In the genomic region with DNA sequence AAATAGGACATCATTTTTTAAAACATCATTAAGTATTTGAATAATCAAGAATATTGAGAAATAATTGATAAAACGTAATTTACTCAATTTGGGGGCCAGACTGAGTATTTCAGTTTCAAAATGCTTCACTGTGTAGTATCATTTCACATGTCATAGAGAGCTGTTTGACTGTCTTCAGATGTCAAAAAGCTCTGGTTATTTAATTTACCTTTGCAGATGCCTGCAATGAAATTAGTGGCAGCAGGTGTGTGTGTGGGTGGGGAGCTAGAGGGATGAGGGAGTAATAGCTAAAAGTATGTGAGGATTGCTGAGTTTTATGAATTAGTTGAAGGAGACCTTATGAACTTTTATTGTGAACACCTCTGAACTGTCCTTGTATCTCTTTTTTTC, we compare ENCODE assay signal across 24 cellular contexts.
A peak's percentile ranks its signal among the peaks of the same experiment; 100 is the strongest.
DNase-seq lines count a peak whose midpoint lies in the region; ATAC-seq, FAIRE-seq and TF ChIP-seq lines count a peak whose summit lies in the region.
"Had no signal": no experiment of that assay in that cellular context is flagged by ENCODE, and none has a peak within 500 bp of the region (broad histone marks: within the 10 kb centered on the region; RNA-seq: fewer than 3 reads in every experiment).

No MANE protein-coding gene starts in this region.

- no peak overlapping the region for H3K4me2 ChIP-seq in GM12878 (ENCODE audit: control insufficient read depth, insufficient read depth)
- H3K4me2 ChIP-seq: BLaER1 had no signal

- no peaks in the 10 kb centered on the region for H3K36me3 Mint-ChIP-seq in T-helper 2 cell treated with Interferon-gamma antibody and Interleukin-4, amounts not matched to agents 5 μg/mL and 100 μg/mL, for 36 hours (ENCODE audit: low read depth)
- H3K36me3 Mint-ChIP-seq in activated T-helper 17 cell treated with anti-CD3 and anti-CD28 coated beads, Interleukin-2, amount 50 U/mL, for 72 hours (ENCODE audit: low read depth), result no peaks in the 10 kb centered on the region

- TF ChIP-seq EP300 in GM12878 (IDR thresholded peaks at IDR 0.05; ENCODE audit: borderline replicate concordance in 1 of 2, control insufficient read depth in 1 of 2, low read depth in 2 of 2, low read length in 2 of 2), result no peak

- BruUV-seq in GM12878 (replicated peaks; lab: Mats Ljungman, UMichigan), result no TSS peak

- CTCF ChIA-PET in GM12878 (lab: Yijun Ruan, JAX), result interaction anchor here (0.7 to 1.2 kb wide), 6 partner anchors 14 to 129 kb away, joined by 3 to 4 read pairs (median 3); no protein-coding TSS in a partner anchor

- no peaks in the 10 kb centered on the region for H3K4me1 Mint-ChIP-seq in T-helper 2 cell treated with Interferon-gamma antibody and Interleukin-4, amounts not matched to agents 5 μg/mL and 100 μg/mL, for 36 hours (ENCODE audit: low read depth)
- H3K4me1 Mint-ChIP-seq in activated T-helper 17 cell treated with anti-CD3 and anti-CD28 coated beads, Interleukin-2, amount 50 U/mL, for 72 hours, result no peaks in the 10 kb centered on the region

- no peak overlapping the region for H3K4me3 Mint-ChIP-seq in T-helper 2 cell treated with Interferon-gamma antibody and Interleukin-4, amounts not matched to agents 5 μg/mL and 100 μg/mL, for 36 hours
- no peak overlapping the region for H3K4me3 Mint-ChIP-seq in activated T-helper 17 cell treated with anti-CD3 and anti-CD28 coated beads, Interleukin-2, amount 50 U/mL, for 72 hours
- H3K4me3 Mint-ChIP-seq: CD4-positive, alpha-beta T cell; HFFc6 had no signal

- TF ChIP-seq CTCF in GM12878 (IDR thresholded peaks at IDR 0.05 in 2 of 3, conservative IDR thresholded peaks at IDR 0.05 in 1 of 3; ENCODE audit: control insufficient read depth in 2 of 3, extremely low read depth in 1 of 3, insufficient read depth in 1 of 3, low read depth in 3 of 3, low read length in 3 of 3), result no peak

- H3K9me3 Mint-ChIP-seq in T-helper 2 cell treated with Interferon-gamma antibody and Interleukin-4, amounts not matched to agents 5 μg/mL and 100 μg/mL, for 36 hours, result peaks cover 6% of the 10 kb centered on the region
- H3K9me3 Mint-ChIP-seq in activated T-helper 17 cell treated with anti-CD3 and anti-CD28 coated beads, Interleukin-2, amount 50 U/mL, for 72 hours, result peaks cover 18% of the 10 kb centered on the region
- H3K9me3 Mint-ChIP-seq: CD4-positive, alpha-beta T cell; HFFc6 had no signal

- POLR2A ChIA-PET in GM12878 (lab: Charles Lee), result interaction anchor here (0.6 kb wide), 1 partner anchor 10 kb away, joined by 3 read pairs; no protein-coding TSS in a partner anchor

- H3K27me3 ChIP-seq in GM12878 (replicated peaks in 1 of 2; ENCODE audit: control insufficient read depth in 2 of 2, insufficient read depth in 2 of 2, low read length in 1 of 2), result no peaks in the 10 kb centered on the region
- H3K27me3 ChIP-seq: BLaER1, Peyer's patch, SJCRH30 had no signal

- intact Hi-C loops in GM12878 (cut with micrococcal nuclease; ENCODE audit: unreplicated experiment), result no loop called here

- no peaks in the 10 kb centered on the region for H3K27me3 Mint-ChIP-seq in T-helper 2 cell treated with Interferon-gamma antibody and Interleukin-4, amounts not matched to agents 5 μg/mL and 100 μg/mL, for 36 hours (ENCODE audit: low read depth)
- no peaks in the 10 kb centered on the region for H3K27me3 Mint-ChIP-seq in activated T-helper 17 cell treated with anti-CD3 and anti-CD28 coated beads, Interleukin-2, amount 50 U/mL, for 72 hours
- H3K27me3 Mint-ChIP-seq: CD4-positive, alpha-beta T cell had no signal

- no peak overlapping the region for H2AFZ ChIP-seq in GM12878 (ENCODE audit: control insufficient read depth, low read depth, low read length)

- WGBS in GM12878 (ENCODE audit: insufficient coverage, insufficient replicate concordance, low lambda C conversion rate, missing lambda C conversion rate), result 4% methylated on average over 1 of the region's 1 CpG

- H4K20me1 ChIP-seq in GM12878 (ENCODE audit: control insufficient read depth, insufficient read depth), result no peaks in the 10 kb centered on the region
- H4K20me1 ChIP-seq: BLaER1 had no signal

- H3K79me2 ChIP-seq in GM12878 (ENCODE audit: control insufficient read depth, insufficient read depth, low read length), result no peaks in the 10 kb centered on the region

- H3K9me3 ChIP-seq in GM12878 (replicated peaks; ENCODE audit: control insufficient read depth, insufficient read depth, low read length), result peaks cover 3% of the 10 kb centered on the region; the same call in 2 of the 3 replicates
- H3K9me3 ChIP-seq: BLaER1, Peyer's patch, SJCRH30 had no signal

- no peak overlapping the region for H3K4me3 ChIP-seq in GM12878
- H3K4me3 ChIP-seq: BLaER1, Peyer's patch, SJCRH30 had no signal

- RAD21 ChIA-PET in GM12878 (lab: Charles Lee; ENCODE audit: unreplicated experiment), result interaction anchor here (0.9 to 1.9 kb wide), 7 partner anchors 13 to 720 kb away, joined by 3 to 10 read pairs (median 3); no protein-coding TSS in a partner anchor

- H3K36me3 ChIP-seq in GM12878 (ENCODE audit: control insufficient read depth in 2 of 2, insufficient read depth in 2 of 2, low read length in 1 of 2), result no peaks in the 10 kb centered on the region
- H3K36me3 ChIP-seq: BLaER1, Peyer's patch, SJCRH30 had no signal

- ATAC-seq in GM21360 (IDR thresholded peaks at IDR 0.05; ENCODE audit: unreplicated experiment) (peak; percentile 38), HG02885 (IDR thresholded peaks at IDR 0.05; ENCODE audit: poor library complexity, unreplicated experiment) (peak; percentile 57), GM12878 (peak; percentile 34; the same call in 1 of the 3 replicates)
- no peak for ATAC-seq in activated T-helper 17 cell treated with anti-CD3 and anti-CD28 coated beads, Interleukin-2, amount 50 U/mL, for 72 hours (replicated peaks)

- SMC1A ChIA-PET in GM12878 (lab: Charles Lee; ENCODE audit: uncharacterized antibody, unreplicated experiment), result interaction anchor here (0.6 to 3.1 kb wide), 13 partner anchors 8 to 235 kb away, joined by 3 to 30 read pairs (median 4); no protein-coding TSS in a partner anchor

- H3K27ac Mint-ChIP-seq in T-helper 2 cell treated with Interferon-gamma antibody and Interleukin-4, amounts not matched to agents 5 μg/mL and 100 μg/mL, for 36 hours, result no peak overlapping the region
- H3K27ac Mint-ChIP-seq in activated T-helper 17 cell treated with anti-CD3 and anti-CD28 coated beads, Interleukin-2, amount 50 U/mL, for 72 hours, result no peak overlapping the region
- H3K27ac Mint-ChIP-seq: CD4-positive, alpha-beta T cell; HFFc6 had no signal

- DNase-seq in GM12892 (ENCODE audit: insufficient read length) (no peak), GM12878 (ENCODE audit: low read depth, low spot score) (no peak), AG20443 (ENCODE audit: low spot score) (no peak), iPS-NIHi7 (ENCODE audit: extremely low spot score) (no peak)
- no peak for DNase-seq in T-helper 2 cell treated with Interferon-gamma antibody and Interleukin-4, amounts not matched to agents 5 μg/mL and 100 μg/mL, for 36 hours (ENCODE audit: low spot score)
- DNase-seq: CD4-positive, alpha-beta T cell; COR-L47; DMS79; H7; HFFc6; Karpas-422; MV-4-11; NCI-H187 treated with DMSO at 0.1 percent for 48 hours; NCI-H2107; NCI-H446 treated with DMSO at 0.1 percent for 48 hours; NCI-H69; Peyer's patch; SJCRH30; T-helper 1 cell had no signal

- in situ Hi-C loops in GM12878 (cut with MboI), result no loop called here

- TF ChIP-seq POLR2A in GM12892 (IDR thresholded peaks at IDR 0.05; ENCODE audit: low read depth, low read length) (no peak), GM12878 (IDR thresholded peaks at IDR 0.05; ENCODE audit: low read depth, low read length) (no peak)

- FAIRE-seq in GM12892 (lab: Jason Lieb, UNC) (peak; percentile 48), GM12878 (lab: Jason Lieb, UNC) (peak; percentile 84)
- FAIRE-seq: A204.1 had no signal

- H3K9ac ChIP-seq in GM12878 (ENCODE audit: control insufficient read depth, insufficient read depth, low read length), result no peak overlapping the region
- H3K9ac ChIP-seq: BLaER1 had no signal

- H3K4me1 ChIP-seq in GM12878 (ENCODE audit: control insufficient read depth, insufficient read depth, low read length), result peaks cover 1% of the 10 kb centered on the region; the same call in 1 of the 2 replicates
- H3K4me1 ChIP-seq: BLaER1, Peyer's patch, SJCRH30 had no signal

- TF ChIP-seq RAD21 in GM12878 (IDR thresholded peaks at IDR 0.05; ENCODE audit: insufficient read depth, low read depth, low read length), result no peak

- H3K27ac ChIP-seq in GM12878 (ENCODE audit: control insufficient read depth, insufficient read depth), result no peak overlapping the region
- H3K27ac ChIP-seq: BLaER1, Peyer's patch, SJCRH30 had no signal

TF ChIP-seq in GM12878, 131 proteins besides CTCF, POLR2A, EP300 and RAD21 (continues in another document):
- TF ChIP-seq JUNB (IDR thresholded peaks at IDR 0.05) (peak; percentile 67), BCL11A (IDR thresholded peaks at IDR 0.05; ENCODE audit: low read depth, low read length) (no peak), GATAD2B (conservative IDR thresholded peaks at IDR 0.05; ENCODE audit: low read depth) (no peak), MXI1 (IDR thresholded peaks at IDR 0.05; ENCODE audit: low read depth, low read length) (no peak), CHD2 (IDR thresholded peaks at IDR 0.05; ENCODE audit: borderline replicate concordance, low read depth, low read length) (no peak), EED (IDR thresholded peaks at IDR 0.05; ENCODE audit: low read depth) (no peak), TCF12 (IDR thresholded peaks at IDR 0.05; ENCODE audit: low read depth, low read length) (0 out of 2 replicates have a peak, but pooled peaks have one; percentile 13), ZNF24 (IDR thresholded peaks at IDR 0.05) (no peak), MEF2B (IDR thresholded peaks at IDR 0.05; ENCODE audit: partially characterized antibody, poor library complexity, severe bottlenecking) (no peak), ZNF384 (IDR thresholded peaks at IDR 0.05; ENCODE audit: borderline replicate concordance, low read depth, low read length) (no peak), LARP7 (IDR thresholded peaks at IDR 0.05) (no peak), POLR2AphosphoS2 (IDR thresholded peaks at IDR 0.05; ENCODE audit: low read depth, low read length) (no peak)
- TF ChIP-seq, protein P1, sequence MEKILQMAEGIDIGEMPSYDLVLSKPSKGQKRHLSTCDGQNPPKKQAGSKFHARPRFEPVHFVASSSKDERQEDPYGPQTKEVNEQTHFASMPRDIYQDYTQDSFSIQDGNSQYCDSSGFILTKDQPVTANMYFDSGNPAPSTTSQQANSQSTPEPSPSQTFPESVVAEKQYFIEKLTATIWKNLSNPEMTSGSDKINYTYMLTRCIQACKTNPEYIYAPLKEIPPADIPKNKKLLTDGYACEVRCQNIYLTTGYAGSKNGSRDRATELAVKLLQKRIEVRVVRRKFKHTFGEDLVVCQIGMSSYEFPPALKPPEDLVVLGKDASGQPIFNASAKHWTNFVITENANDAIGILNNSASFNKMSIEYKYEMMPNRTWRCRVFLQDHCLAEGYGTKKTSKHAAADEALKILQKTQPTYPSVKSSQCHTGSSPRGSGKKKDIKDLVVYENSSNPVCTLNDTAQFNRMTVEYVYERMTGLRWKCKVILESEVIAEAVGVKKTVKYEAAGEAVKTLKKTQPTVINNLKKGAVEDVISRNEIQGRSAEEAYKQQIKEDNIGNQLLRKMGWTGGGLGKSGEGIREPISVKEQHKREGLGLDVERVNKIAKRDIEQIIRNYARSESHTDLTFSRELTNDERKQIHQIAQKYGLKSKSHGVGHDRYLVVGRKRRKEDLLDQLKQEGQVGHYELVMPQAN (conservative IDR thresholded peaks at IDR 0.05), result no peak
